In the genomic region with DNA sequence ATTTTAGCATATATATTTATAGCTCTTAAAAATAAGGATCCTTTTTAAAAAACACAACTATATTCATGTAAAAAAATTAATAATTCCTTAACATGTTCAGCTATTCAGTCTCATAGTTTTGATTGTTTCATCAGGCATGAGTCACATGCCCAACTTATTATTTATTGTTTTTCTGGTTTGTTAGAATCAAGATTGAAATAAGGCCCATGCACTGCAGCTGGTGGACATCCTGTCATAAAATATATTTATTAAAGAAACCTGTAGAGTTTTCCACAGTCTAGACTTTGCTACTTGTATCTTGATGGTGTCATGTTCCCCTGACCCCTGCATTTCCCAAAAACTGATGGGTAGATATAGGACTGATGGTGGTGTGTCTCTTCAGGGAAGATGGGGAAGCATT, we compare ENCODE assay signal across 29 cellular contexts.
A peak's percentile ranks its signal among the peaks of the same experiment; 100 is the strongest.
DNase-seq lines count a peak whose midpoint lies in the region; ATAC-seq, FAIRE-seq and TF ChIP-seq lines count a peak whose summit lies in the region.
"Had no signal": no experiment of that assay in that cellular context is flagged by ENCODE, and none has a peak within 500 bp of the region (broad histone marks: within the 10 kb centered on the region; RNA-seq: fewer than 3 reads in every experiment).

No MANE protein-coding gene starts in this region.

- H3K27me3 Mint-ChIP-seq in MCF 10A (ENCODE audit: insufficient read depth, unreplicated experiment) = no peaks in the 10 kb centered on the region
- H3K27me3 Mint-ChIP-seq: activated CD8-positive, alpha-beta T cell treated with anti-CD3 and anti-CD28 coated beads for 36 hours; activated naive CD4-positive, alpha-beta T cell treated with anti-CD3 and anti-CD28 coated beads, Interleukin-2, amount 50 U/mL, for 24 hours had no signal

- H4K20me1 ChIP-seq in mammary epithelial cell (ENCODE audit: insufficient read depth, low read length) (no peaks in the 10 kb centered on the region), endothelial cell of umbilical vein (replicated peaks; ENCODE audit: control insufficient read depth, extremely low read depth, insufficient read depth, low read length) (no peaks in the 10 kb centered on the region)

- CTCF ChIA-PET in mammary epithelial cell (lab: Charles Lee; ENCODE audit: low non-redundant PET) (no interaction called here), MCF 10A (lab: Yijun Ruan, JAX) (interaction anchor here (0.7 to 1.0 kb wide), 2 partner anchors 17 to 61 kb away, joined by 3 to 4 read pairs; no protein-coding TSS in a partner anchor), endothelial cell of umbilical vein (lab: Charles Lee) (interaction anchor here (0.8 to 1.9 kb wide), 6 partner anchors 9 to 124 kb away, joined by 3 to 7 read pairs (median 4); no protein-coding TSS in a partner anchor)

- H3K4me2 ChIP-seq in mammary epithelial cell (ENCODE audit: insufficient read depth, low read depth, low read length) = peak overlapping the region; percentile 31
- peak overlapping the region; percentile 26 for H3K4me2 ChIP-seq in endothelial cell of umbilical vein (ENCODE audit: insufficient read depth, low read length)
- H3K4me2 ChIP-seq: smooth muscle cell had no signal

- H3K4me3 Mint-ChIP-seq in MCF 10A (ENCODE audit: unreplicated experiment) = no peak overlapping the region
- H3K4me3 Mint-ChIP-seq: activated CD8-positive, alpha-beta T cell treated with anti-CD3 and anti-CD28 coated beads for 36 hours; activated naive CD4-positive, alpha-beta T cell treated with anti-CD3 and anti-CD28 coated beads, Interleukin-2, amount 50 U/mL, for 24 hours; B cell; CD8-positive, alpha-beta memory T cell; endodermal cell; H9; immature natural killer cell; naive thymus-derived CD8-positive, alpha-beta T cell had no signal

- no peaks in the 10 kb centered on the region for H3K9me1 ChIP-seq in endothelial cell of umbilical vein (replicated peaks; ENCODE audit: control insufficient read depth, extremely low read depth, insufficient read depth, low read length)

- H3K36me3 ChIP-seq in mammary epithelial cell (ENCODE audit: insufficient read depth, low read length) (no peaks in the 10 kb centered on the region), endothelial cell of umbilical vein (ENCODE audit: control insufficient read depth in 2 of 2, extremely low read depth in 1 of 2, insufficient read depth in 2 of 2, low read length in 2 of 2) (no peaks in the 10 kb centered on the region), gastroesophageal sphincter (no peaks in the 10 kb centered on the region), transverse colon (no peaks in the 10 kb centered on the region)
- H3K36me3 ChIP-seq: left lung, tibial artery had no signal

- H3K9me3 ChIP-seq in mammary epithelial cell (replicated peaks; ENCODE audit: insufficient read depth, low read length) (no peaks in the 10 kb centered on the region), endothelial cell of umbilical vein (replicated peaks; ENCODE audit: control insufficient read depth, insufficient read depth, low read length) (no peaks in the 10 kb centered on the region), gastroesophageal sphincter (no peaks in the 10 kb centered on the region), transverse colon (no peaks in the 10 kb centered on the region)
- H3K9me3 ChIP-seq: left lung, tibial artery had no signal

- POLR2A ChIA-PET in MCF 10A (lab: Yijun Ruan, JAX) = interaction anchor here (1.0 to 1.1 kb wide), 2 partner anchors 13 to 24 kb away, joined by 3 to 6 read pairs; no protein-coding TSS in a partner anchor
- POLR2A ChIA-PET in endothelial cell of umbilical vein (lab: Charles Lee) = no interaction called here

- no peaks in the 10 kb centered on the region for H3K36me3 Mint-ChIP-seq in MCF 10A (ENCODE audit: insufficient read depth, unreplicated experiment)
- H3K36me3 Mint-ChIP-seq: activated naive CD4-positive, alpha-beta T cell treated with anti-CD3 and anti-CD28 coated beads, Interleukin-2, amount 50 U/mL, for 24 hours; CD8-positive, alpha-beta memory T cell; immature natural killer cell; naive thymus-derived CD8-positive, alpha-beta T cell had no signal

- no peaks in the 10 kb centered on the region for H3K9me3 Mint-ChIP-seq in MCF 10A (ENCODE audit: unreplicated experiment)
- H3K9me3 Mint-ChIP-seq: activated CD8-positive, alpha-beta T cell treated with anti-CD3 and anti-CD28 coated beads for 36 hours; activated naive CD4-positive, alpha-beta T cell treated with anti-CD3 and anti-CD28 coated beads, Interleukin-2, amount 50 U/mL, for 24 hours; activated T-helper 2 cell treated with anti-CD3 and anti-CD28 coated beads, Interferon-gamma antibody, Interleukin-2, Interleukin-4, amounts not matched to agents 10 μg/mL and 5 μg/mL and 100 μg/mL, durations not matched to agents 14 hours and 24 hours and 36 hours; CD8-positive, alpha-beta memory T cell; endodermal cell; H9; immature natural killer cell; naive thymus-derived CD8-positive, alpha-beta T cell had no signal

- H3K4me3 ChIP-seq in mammary epithelial cell (replicated peaks in 1 of 3; ENCODE audit: insufficient read depth in 1 of 3, low read depth in 2 of 3, low read length in 3 of 3) (no peak overlapping the region), endothelial cell of umbilical vein (replicated peaks in 1 of 3; ENCODE audit: insufficient read depth in 1 of 3, low read depth in 1 of 3, low read length in 3 of 3) (no peak overlapping the region), gastroesophageal sphincter (no peak overlapping the region), transverse colon (no peak overlapping the region)
- H3K4me3 ChIP-seq: left lung, smooth muscle cell, tibial artery had no signal

- TF ChIP-seq EP300 in gastroesophageal sphincter (IDR thresholded peaks at IDR 0.05) = no peak
- no peak for TF ChIP-seq EP300 in transverse colon (IDR thresholded peaks at IDR 0.05; ENCODE audit: low read depth)

- in situ Hi-C loops in mammary epithelial cell (cut with MboI; ENCODE audit: low sequenced_read_pairs in 2 of 2) (no loop called here), transverse colon (cut with MboI; ENCODE audit: low pct_ligation_motif_present in 1 of 4, low pct_unique_long_range_greater_than_20kb in 1 of 4, low sequenced_read_pairs in 3 of 4) (no loop called here)

- no TSS peak for BruUV-seq in mammary epithelial cell (replicated peaks; lab: Mats Ljungman, UMichigan)
- BruUV-seq in MCF 10A (replicated peaks; lab: Mats Ljungman, UMichigan) = no TSS peak
- no TSS peak for BruUV-seq in endothelial cell of umbilical vein (replicated peaks; lab: Mats Ljungman, UMichigan)

- no peak overlapping the region for H3K9ac ChIP-seq in mammary epithelial cell (ENCODE audit: insufficient read depth, low read length)
- H3K9ac ChIP-seq in endothelial cell of umbilical vein (replicated peaks; ENCODE audit: extremely low read depth, insufficient read depth, low read length) = no peak overlapping the region

- TF ChIP-seq POLR2A in endothelial cell of umbilical vein (IDR thresholded peaks at IDR 0.05; ENCODE audit: low read depth, low read length) (no peak), gastroesophageal sphincter (IDR thresholded peaks at IDR 0.05) (no peak), transverse colon (IDR thresholded peaks at IDR 0.05) (no peak)

- no peak for ATAC-seq in gastroesophageal sphincter
- no peak for ATAC-seq in HG02759 (IDR thresholded peaks at IDR 0.05; ENCODE audit: unreplicated experiment)
- no peak for ATAC-seq in GM19455 (IDR thresholded peaks at IDR 0.05; ENCODE audit: unreplicated experiment)
- ATAC-seq in GM21786 (IDR thresholded peaks at IDR 0.05; ENCODE audit: unreplicated experiment) = no peak
- ATAC-seq: activated CD8-positive, alpha-beta T cell treated with anti-CD3 and anti-CD28 coated beads for 36 hours; left lung; naive thymus-derived CD8-positive, alpha-beta T cell had no signal

- intact Hi-C loops in mammary epithelial cell (cut with micrococcal nuclease) = no loop called here
- intact Hi-C loops in MCF 10A (cut with micrococcal nuclease) = no loop called here
- intact Hi-C loops in endothelial cell of umbilical vein (cut with micrococcal nuclease) = no loop called here
- intact Hi-C loops in transverse colon (cut with DNase I; ENCODE audit: low total_unique reads) = loop anchor here (10.0 kb wide), 1 partner anchor 50 kb away; no protein-coding TSS in a partner anchor

- no peak overlapping the region for H3K27ac Mint-ChIP-seq in MCF 10A (ENCODE audit: low read depth, unreplicated experiment)
- H3K27ac Mint-ChIP-seq: activated CD8-positive, alpha-beta T cell treated with anti-CD3 and anti-CD28 coated beads for 36 hours; activated naive CD4-positive, alpha-beta T cell treated with anti-CD3 and anti-CD28 coated beads, Interleukin-2, amount 50 U/mL, for 24 hours; activated T-helper 2 cell treated with anti-CD3 and anti-CD28 coated beads, Interferon-gamma antibody, Interleukin-2, Interleukin-4, amounts not matched to agents 10 μg/mL and 5 μg/mL and 100 μg/mL, durations not matched to agents 14 hours and 24 hours and 36 hours; B cell; CD8-positive, alpha-beta memory T cell; endodermal cell; H9; immature natural killer cell; naive thymus-derived CD8-positive, alpha-beta T cell had no signal

- no peak overlapping the region for H3K27ac ChIP-seq in mammary epithelial cell (ENCODE audit: insufficient read depth, low read depth, low read length)
- H3K27ac ChIP-seq in endothelial cell of umbilical vein (ENCODE audit: insufficient read depth, low read depth, low read length) = no peak overlapping the region
- H3K27ac ChIP-seq in gastroesophageal sphincter = peak overlapping the region in 3 of 4 donors; percentile 7 to 82 (median 18)
- peak overlapping the region; percentile 61 to 85 (median 73) for H3K27ac ChIP-seq in transverse colon
- H3K27ac ChIP-seq: left lung had no signal

- H2AFZ ChIP-seq in mammary epithelial cell (ENCODE audit: low read depth, low read length) = no peak overlapping the region
- no peak overlapping the region for H2AFZ ChIP-seq in endothelial cell of umbilical vein (ENCODE audit: low read depth, low read length)

- dilution Hi-C loops in mammary epithelial cell (cut with HindIII; ENCODE audit: low sequenced_read_pairs) (no loop called here), endothelial cell of umbilical vein (cut with MboI; ENCODE audit: extremely low pct_ligation_motif_present, low sequenced_read_pairs) (no loop called here)

- peaks cover 25% of the 10 kb centered on the region for H3K4me1 Mint-ChIP-seq in MCF 10A (ENCODE audit: insufficient read depth, unreplicated experiment)
- H3K4me1 Mint-ChIP-seq: activated naive CD4-positive, alpha-beta T cell treated with anti-CD3 and anti-CD28 coated beads, Interleukin-2, amount 50 U/mL, for 24 hours; B cell; CD8-positive, alpha-beta memory T cell; immature natural killer cell had no signal

- peaks cover 68% of the 10 kb centered on the region for H3K79me2 ChIP-seq in mammary epithelial cell (ENCODE audit: insufficient read depth, low read length)
- H3K79me2 ChIP-seq in endothelial cell of umbilical vein (ENCODE audit: control insufficient read depth, insufficient read depth, low read length) = peaks cover 36% of the 10 kb centered on the region

- FAIRE-seq in endothelial cell of umbilical vein (lab: Jason Lieb, UNC) = no peak
- FAIRE-seq: G401.6, HTR-8/SVneo had no signal

- H3K4me1 ChIP-seq in mammary epithelial cell (ENCODE audit: insufficient read depth, low read length) (peaks cover 30% of the 10 kb centered on the region), endothelial cell of umbilical vein (ENCODE audit: control insufficient read depth, extremely low read depth, insufficient read depth, low read length) (peaks cover 18% of the 10 kb centered on the region), gastroesophageal sphincter (peaks cover 32 to 99% (median 35%) of the 10 kb centered on the region in 3 donors), transverse colon (peaks cover 4 to 31% (median 23%) of the 10 kb centered on the region in 4 donors)
- H3K4me1 ChIP-seq: left lung had no signal

- TF ChIP-seq CTCF in mammary epithelial cell (conservative IDR thresholded peaks at IDR 0.05 in 1 of 2, IDR thresholded peaks at IDR 0.05 in 1 of 2; ENCODE audit: extremely low read depth in 1 of 2, insufficient read depth in 1 of 2, low read depth in 1 of 2, low read length in 2 of 2) (no peak), MCF 10A (IDR thresholded peaks at IDR 0.05; ENCODE audit: unreplicated experiment) (no peak), endothelial cell of umbilical vein (IDR thresholded peaks at IDR 0.05; ENCODE audit: extremely low read depth in 1 of 2, insufficient read depth in 1 of 2, low read depth in 1 of 2, low read length in 2 of 2) (no peak), gastroesophageal sphincter (IDR thresholded peaks at IDR 0.05) (no peak), transverse colon (IDR thresholded peaks at IDR 0.05) (no peak)

- H3K27me3 ChIP-seq in mammary epithelial cell (ENCODE audit: insufficient read depth, low read length) = no peaks in the 10 kb centered on the region
- no peaks in the 10 kb centered on the region for H3K27me3 ChIP-seq in endothelial cell of umbilical vein (ENCODE audit: control insufficient read depth in 2 of 2, insufficient read depth in 2 of 2, low read length in 2 of 2)
- H3K27me3 ChIP-seq in gastroesophageal sphincter = no peaks in the 10 kb centered on the region
- no peaks in the 10 kb centered on the region for H3K27me3 ChIP-seq in transverse colon
- H3K27me3 ChIP-seq: left lung, tibial artery had no signal

- DNase-seq in mammary epithelial cell = peak; percentile 50
- DNase-seq in MCF 10A (ENCODE audit: unreplicated experiment) = no peak
- DNase-seq in endothelial cell of umbilical vein (ENCODE audit: low read depth, low spot score) = peak; percentile 78
- no peak for DNase-seq in transverse colon
- DNase-seq: 8988T; activated CD4-positive, alpha-beta T cell treated with anti-CD3 and anti-CD28 coated beads for 1 hour; activated CD8-positive, alpha-beta T cell treated with anti-CD3 and anti-CD28 coated beads for 36 hours; anterior cingulate cortex; CD8-positive, alpha-beta memory T cell; DMS 273 treated with DMSO at 0.1 percent for 48 hours; H9; hypothalamus; immature natural killer cell; KBM-7; left lung; naive thymus-derived CD8-positive, alpha-beta T cell; NCI-H146; tibial artery had no signal

Comparison
In these comparisons a context has a peak if more than half of its experiments do, and no peak if none do; other contexts are left out.
1. DNase-seq: peak in mammary epithelial cell (single experiment) and endothelial cell of umbilical vein (single experiment); none in MCF 10A (single experiment) and transverse colon (single experiment).
2. H3K27ac ChIP-seq: peak in gastroesophageal sphincter (3 of 4) and transverse colon (4 of 4); none in mammary epithelial cell (single experiment) and endothelial cell of umbilical vein (single experiment).